16 cellular contexts compared by ENCODE assay signal in the genomic region with DNA sequence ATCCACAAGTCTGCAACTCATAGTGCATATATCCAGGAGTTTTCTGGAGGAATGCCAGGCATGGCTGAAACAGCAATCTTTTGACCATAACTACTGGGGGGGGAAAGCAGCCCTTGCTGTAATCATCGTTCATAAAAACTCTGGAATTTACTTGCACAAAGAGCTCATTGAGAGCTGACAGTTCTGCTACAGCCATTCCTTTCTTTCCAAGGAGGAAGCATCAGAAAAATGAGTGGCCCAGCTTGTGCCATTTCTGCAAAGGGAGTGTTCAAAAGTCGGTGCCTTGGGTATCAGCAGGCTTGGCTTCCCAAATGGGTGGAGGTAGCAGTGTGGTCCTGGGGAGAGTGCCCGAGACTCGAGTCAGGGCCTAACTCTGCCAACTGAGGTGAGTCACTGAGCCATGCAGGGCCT.
DNase-seq lines count a peak whose midpoint lies in the region; TF ChIP-seq lines count a peak whose summit lies in the region.
"Had no signal": no experiment of that assay in that cellular context is flagged by ENCODE, and none has a peak within 500 bp of the region (broad histone marks: within the 10 kb centered on the region; RNA-seq: fewer than 3 reads in every experiment).

No MANE protein-coding gene starts in this region.

- H3K27me3 Mint-ChIP-seq in Caco-2 (ENCODE audit: insufficient read depth, unreplicated experiment), result no peaks in the 10 kb centered on the region
- H3K27me3 Mint-ChIP-seq: CD8-positive, alpha-beta memory T cell had no signal

- H3K4me1 ChIP-seq in colonic mucosa (no peaks in the 10 kb centered on the region), Caco-2 (no peaks in the 10 kb centered on the region)

- H3K9me3 Mint-ChIP-seq in Caco-2 (ENCODE audit: unreplicated experiment), result peaks cover 10% of the 10 kb centered on the region

- POLR2A ChIA-PET in Caco-2 (lab: Charles Lee), result no interaction called here

- CTCF ChIA-PET in Caco-2 (lab: Charles Lee), result no interaction called here

- H3K27ac Mint-ChIP-seq in Caco-2 (ENCODE audit: unreplicated experiment), result no peak overlapping the region
- H3K27ac Mint-ChIP-seq: activated CD8-positive, alpha-beta memory T cell treated with anti-CD3 and anti-CD28 coated beads, Interleukin-2, amount 10 ng/mL, durations not matched to agents 7 days and 5 days; activated naive CD8-positive, alpha-beta T cell; CD8-positive, alpha-beta memory T cell had no signal

- peak overlapping the region; percentile 18 for H3K27ac ChIP-seq in colonic mucosa

- BruUV-seq in Caco-2 (replicated peaks; lab: Mats Ljungman, UMichigan), result no TSS peak

- DNase-seq in COLO829 (ENCODE audit: low spot score) (peak; percentile 93), NCI-H226 (peak; percentile 67), colonic mucosa (peak; percentile 69), non-pigmented ciliary epithelial cell (ENCODE audit: low read depth) (peak; percentile 44), Caco-2 (no peak), occipital lobe (lab: John Stamatoyannopoulos, UW) (no peak), NCI-H128 (lab: John Stamatoyannopoulos, UW; ENCODE audit: unreplicated experiment) (no peak)
- no peak for DNase-seq in stimulated activated CD4-positive, alpha-beta T cell treated with anti-CD3 and anti-CD28 coated beads, Interleukin-15, amount 100 ng/mL, for 24 hours
- DNase-seq: activated CD8-positive, alpha-beta memory T cell treated with anti-CD3 and anti-CD28 coated beads, Interleukin-2, amount 10 ng/mL, durations not matched to agents 7 days and 5 days; CD8-positive, alpha-beta memory T cell; effector CD4-positive, alpha-beta T cell; hypothalamus; NCI-H1092 treated with DMSO at 0.1 percent for 48 hours; posterior cingulate gyrus; stimulated activated naive CD4-positive, alpha-beta T cell treated with Interleukin-2 at 50 U/mL for 16 hours had no signal

- no peak overlapping the region for H3K9ac ChIP-seq in colonic mucosa (ENCODE audit: low read depth in 2 of 2, low read length in 2 of 2)

- no peaks in the 10 kb centered on the region for H3K27me3 ChIP-seq in colonic mucosa
- H3K27me3 ChIP-seq in Caco-2 (replicated peaks; ENCODE audit: control insufficient read depth, insufficient read depth, low read length), result no peaks in the 10 kb centered on the region

- H3K4me3 Mint-ChIP-seq in Caco-2 (ENCODE audit: unreplicated experiment), result no peak overlapping the region
- H3K4me3 Mint-ChIP-seq: activated CD8-positive, alpha-beta memory T cell treated with anti-CD3 and anti-CD28 coated beads, Interleukin-2, amount 10 ng/mL, durations not matched to agents 7 days and 5 days; activated naive CD8-positive, alpha-beta T cell; CD8-positive, alpha-beta memory T cell had no signal

- no peak for TF ChIP-seq CTCF in colonic mucosa (IDR thresholded peaks at IDR 0.05)
- TF ChIP-seq CTCF in Caco-2 (IDR thresholded peaks at IDR 0.05; ENCODE audit: insufficient read depth in 1 of 2, low read depth in 1 of 2, low read length in 1 of 2, severe bottlenecking in 1 of 2, unreplicated experiment in 1 of 2), result no peak

- H3K36me3 ChIP-seq in colonic mucosa (no peaks in the 10 kb centered on the region), Caco-2 (ENCODE audit: control insufficient read depth, insufficient read depth, low read length) (no peaks in the 10 kb centered on the region)

- H3K36me3 Mint-ChIP-seq in Caco-2 (ENCODE audit: insufficient read depth, unreplicated experiment), result no peaks in the 10 kb centered on the region
- H3K36me3 Mint-ChIP-seq: activated naive CD8-positive, alpha-beta T cell; CD8-positive, alpha-beta memory T cell had no signal

- H3K4me1 Mint-ChIP-seq in Caco-2 (ENCODE audit: low read depth, unreplicated experiment), result peaks cover 7% of the 10 kb centered on the region

- H3K4me3 ChIP-seq in colonic mucosa (no peak overlapping the region), Caco-2 (ENCODE audit: low read depth, low read length) (no peak overlapping the region)

- no peaks in the 10 kb centered on the region for H3K9me3 ChIP-seq in colonic mucosa
- no peaks in the 10 kb centered on the region for H3K9me3 ChIP-seq in Caco-2

- intact Hi-C loops in colonic mucosa (cut with DNase I), result no loop called here
- intact Hi-C loops in Caco-2 (cut with micrococcal nuclease; ENCODE audit: unreplicated experiment), result no loop called here

Comparison
In these comparisons a context has a peak if more than half of its experiments do, and no peak if none do; other contexts are left out.
1. DNase-seq: peak in COLO829 (single experiment), NCI-H226 (single experiment), colonic mucosa (single experiment) and non-pigmented ciliary epithelial cell (single experiment); none in stimulated activated CD4-positive, alpha-beta T cell treated with anti-CD3 and anti-CD28 coated beads, Interleukin-15, amount 100 ng/mL, for 24 hours (single experiment), Caco-2 (0 of 2), occipital lobe (single experiment) and NCI-H128 (single experiment).